18 cellular contexts compared by ENCODE assay signal in genomic region chr2:157181234-157181633, GRCh38.
"Had no signal": no experiment of that assay in that cellular context is flagged by ENCODE, and none has a peak within 500 bp of the region (broad histone marks: within the 10 kb centered on the region; RNA-seq: fewer than 3 reads in every experiment).

No MANE protein-coding gene starts in this region.

- H3K4me3 ChIP-seq: ascending aorta, pancreas, skin epidermis, thyroid gland, uterus had no signal

- H3K4me3 Mint-ChIP-seq: activated CD8-positive, alpha-beta T cell treated with anti-CD3 and anti-CD28 coated beads for 36 hours; activated naive CD8-positive, alpha-beta T cell treated with anti-CD3 and anti-CD28 coated beads, Interleukin-2, amount 10 ng/mL, durations not matched to agents 7 days and 5 days; activated T-cell treated with anti-CD3 and anti-CD28 coated beads, Interleukin-2, amount 50 U/mL, for 72 hours; dendritic cell treated with granulocyte-macrophage colony-stimulating factor and Interleukin-4, amounts not matched to agents 40 ng/mL and 50 ng/mL, for 4 days; endodermal cell; neural crest cell had no signal

- H3K27ac Mint-ChIP-seq: activated CD8-positive, alpha-beta T cell treated with anti-CD3 and anti-CD28 coated beads for 36 hours; activated naive CD8-positive, alpha-beta T cell treated with anti-CD3 and anti-CD28 coated beads, Interleukin-2, amount 10 ng/mL, durations not matched to agents 7 days and 5 days; activated T-cell treated with anti-CD3 and anti-CD28 coated beads, Interleukin-2, amount 50 U/mL, for 72 hours; dendritic cell treated with granulocyte-macrophage colony-stimulating factor and Interleukin-4, amounts not matched to agents 40 ng/mL and 50 ng/mL, for 4 days; endodermal cell had no signal

- H3K27me3 Mint-ChIP-seq: dendritic cell treated with granulocyte-macrophage colony-stimulating factor and Interleukin-4, amounts not matched to agents 40 ng/mL and 50 ng/mL, for 4 days had no signal

- H3K36me3 Mint-ChIP-seq: activated naive CD8-positive, alpha-beta T cell treated with anti-CD3 and anti-CD28 coated beads, Interleukin-2, amount 10 ng/mL, durations not matched to agents 7 days and 5 days had no signal

- H3K9me3 Mint-ChIP-seq: activated CD8-positive, alpha-beta T cell treated with anti-CD3 and anti-CD28 coated beads for 36 hours; activated naive CD8-positive, alpha-beta T cell treated with anti-CD3 and anti-CD28 coated beads, Interleukin-2, amount 10 ng/mL, durations not matched to agents 7 days and 5 days; dendritic cell treated with granulocyte-macrophage colony-stimulating factor and Interleukin-4, amounts not matched to agents 40 ng/mL and 50 ng/mL, for 4 days had no signal

- DNase-seq: activated CD4-positive, alpha-beta T cell treated with anti-CD3 and anti-CD28 coated beads for 4 hours; activated CD8-positive, alpha-beta memory T cell treated with anti-CD3 and anti-CD28 coated beads, Interleukin-2, amount 50 U/mL, for 4 hours; activated CD8-positive, alpha-beta T cell treated with anti-CD3 and anti-CD28 coated beads for 36 hours; activated gamma-delta T cell treated with Interleukin-2 at 50 U/mL for 16 hours; activated naive CD8-positive, alpha-beta T cell treated with anti-CD3 and anti-CD28 coated beads, Interleukin-2, amount 10 ng/mL, durations not matched to agents 7 days and 5 days; activated T-cell treated with anti-CD3 and anti-CD28 coated beads, Interleukin-2, amount 50 U/mL, for 72 hours; endodermal cell; left ventricle myocardium superior; pancreas; retina; T-helper 1 cell; thyroid gland; uterus had no signal

- ATAC-seq: activated CD8-positive, alpha-beta T cell treated with anti-CD3 and anti-CD28 coated beads for 36 hours; activated T-cell treated with anti-CD3 and anti-CD28 coated beads, Interleukin-2, amount 50 U/mL, for 72 hours; esophagus mucosa; left ventricle myocardium superior; pancreas had no signal

- H3K4me1 Mint-ChIP-seq: neural crest cell had no signal
